Comparison of ENCODE assay signal across 26 cellular contexts in the genomic region with DNA sequence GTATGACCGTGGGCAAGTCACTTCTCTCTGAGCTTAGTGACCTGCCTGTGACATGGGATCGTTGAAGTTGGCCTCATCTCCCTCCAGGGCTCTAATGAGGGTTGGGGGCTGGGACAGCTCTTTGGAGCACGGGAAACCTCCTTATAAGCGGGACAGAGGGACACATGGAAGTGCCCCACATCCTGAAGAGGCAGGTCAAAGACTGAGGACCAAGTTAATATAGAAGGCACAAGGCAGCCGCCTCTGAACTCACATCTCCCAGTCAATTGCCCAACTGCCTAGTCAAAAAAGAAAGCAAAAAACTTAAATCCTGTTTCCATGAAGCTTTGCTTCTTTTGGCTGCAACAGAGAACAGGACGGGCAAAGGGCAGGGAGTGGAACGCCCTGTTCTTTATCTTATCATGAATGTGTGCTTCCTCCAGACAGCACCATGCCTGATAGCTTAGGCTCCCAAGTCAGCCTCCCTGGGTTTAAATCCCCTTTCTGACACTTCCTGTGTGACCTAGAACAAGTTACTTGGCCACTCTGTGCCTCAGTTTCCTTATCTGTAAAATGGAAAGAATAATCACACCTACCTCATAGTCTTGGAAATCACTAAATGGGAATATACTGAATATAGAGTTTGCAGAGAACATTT. TPM values are rescaled to one million over a fixed set of nuclear protein-coding genes. Genes with fewer than 3 reads are reported as not detected.
DNase-seq lines count a peak whose midpoint lies in the region; ATAC-seq, FAIRE-seq and TF ChIP-seq lines count a peak whose summit lies in the region.
"Had no signal": no experiment of that assay in that cellular context is flagged by ENCODE, and none has a peak within 500 bp of the region (broad histone marks: within the 10 kb centered on the region; RNA-seq: fewer than 3 reads in every experiment).

No MANE protein-coding gene starts in this region.

- no peak overlapping the region for H4K8ac ChIP-seq in H9 (replicated peaks; ENCODE audit: insufficient read length, low read depth, low read length)

- H4K91ac ChIP-seq in H9 (ENCODE audit: insufficient read length, low read depth, low read length): no peak overlapping the region

- H3K18ac ChIP-seq in H9 (ENCODE audit: insufficient read length, low read depth, low read length): no peak overlapping the region

- no peaks in the 10 kb centered on the region for H3K4me1 ChIP-seq in H9 (ENCODE audit: insufficient read depth, low read length)
- peaks cover 7 to 14% of the 10 kb centered on the region in 2 experiments; a peak in 4 of 5 replicates for H3K4me1 ChIP-seq in K562 (replicated peaks in 1 of 2; ENCODE audit: control insufficient read depth in 2 of 2, insufficient read depth in 2 of 2, low read length in 2 of 2)
- H3K4me1 ChIP-seq in foreskin keratinocyte: no peaks in the 10 kb centered on the region
- H3K4me1 ChIP-seq: A549, neural progenitor cell, psoas muscle had no signal

- peaks cover 11% of the 10 kb centered on the region for H3K27me3 Mint-ChIP-seq in H9 (ENCODE audit: low read depth)
- H3K27me3 Mint-ChIP-seq: activated CD8-positive, alpha-beta T cell treated with anti-CD3 and anti-CD28 coated beads for 36 hours had no signal

- no peaks in the 10 kb centered on the region; a peak in 1 of 7 replicates for H3K36me3 Mint-ChIP-seq in H9 (ENCODE audit: insufficient read depth in 1 of 3, low read depth in 3 of 3)
- H3K36me3 Mint-ChIP-seq: neural progenitor cell had no signal

- H3K23ac ChIP-seq in H9 (ENCODE audit: insufficient read length, low read depth, low read length): no peak overlapping the region

- no peaks in the 10 kb centered on the region for H3K23me2 ChIP-seq in H9 (ENCODE audit: insufficient read length, low read depth, low read length, poor library complexity, severe bottlenecking)

- no peak overlapping the region for H3K56ac ChIP-seq in H9 (ENCODE audit: insufficient read length, low read depth, low read length)

- no peak overlapping the region for H4K5ac ChIP-seq in H9 (ENCODE audit: insufficient read length, low read depth, low read length)

- TF ChIP-seq RAD21 in K562 (CRISPR knock-in tag; conservative IDR thresholded peaks at IDR 0.05 in 1 of 2, IDR thresholded peaks at IDR 0.05 in 1 of 2): no peak

- in situ Hi-C loops in K562 (cut with MboI): no loop called here

- no peak overlapping the region for H3K4me3 Mint-ChIP-seq in H9
- H3K4me3 Mint-ChIP-seq: activated CD8-positive, alpha-beta T cell treated with anti-CD3 and anti-CD28 coated beads for 36 hours; neural progenitor cell had no signal

- H2BK120ac ChIP-seq in H9 (ENCODE audit: low read depth, low read length, poor library complexity, severe bottlenecking): no peak overlapping the region

- H3K27ac ChIP-seq in H9 (ENCODE audit: insufficient read length, low read depth, low read length): no peak overlapping the region
- no peak overlapping the region for H3K27ac ChIP-seq in K562 (ENCODE audit: extremely low read depth, low read depth, low read length)
- H3K27ac ChIP-seq in foreskin keratinocyte: no peak overlapping the region
- H3K27ac ChIP-seq: A549, neural progenitor cell, psoas muscle had no signal

- no peak overlapping the region for H2BK5ac ChIP-seq in H9 (ENCODE audit: insufficient read length, low read length)

- H3K9ac ChIP-seq in H9 (ENCODE audit: extremely low read depth, insufficient read length, low read length) (no peak overlapping the region), K562 (ENCODE audit: insufficient read depth in 1 of 2, low read depth in 2 of 2, low read length in 2 of 2) (no peak overlapping the region)
- H3K9ac ChIP-seq: neural progenitor cell had no signal

- BruUV-seq in K562 (replicated peaks; lab: Mats Ljungman, UMichigan): no TSS peak

- no peaks in the 10 kb centered on the region for H3K79me1 ChIP-seq in H9 (ENCODE audit: insufficient read depth, low read depth, low read length, poor library complexity, severe bottlenecking)

- TF ChIP-seq CTCF in H9 (conservative IDR thresholded peaks at IDR 0.05) (no peak), K562 (IDR thresholded peaks at IDR 0.05 in 2 of 3, conservative IDR thresholded peaks at IDR 0.05 in 1 of 3; ENCODE audit: insufficient read depth in 2 of 3, low read depth in 1 of 3, low read length in 3 of 3) (peak in 1 of 3 experiments; percentile 1; a peak in 1 of 6 replicates), omental fat pad (IDR thresholded peaks at IDR 0.05) (no peak), foreskin keratinocyte (conservative IDR thresholded peaks at IDR 0.05) (no peak)

- H3T11ph ChIP-seq in H9 (ENCODE audit: low read length): no peak overlapping the region

- peaks cover 0 to 2% of the 10 kb centered on the region in 2 experiments; a peak in 1 of 5 replicates for H3K9me3 Mint-ChIP-seq in H9
- H3K9me3 Mint-ChIP-seq: activated CD8-positive, alpha-beta T cell treated with anti-CD3 and anti-CD28 coated beads for 36 hours; neural progenitor cell had no signal

- ATAC-seq in K562: peak; percentile 61
- ATAC-seq in left cardiac atrium: peak; percentile 65 to 90
- ATAC-seq in omental fat pad (ENCODE audit: low FRiP score): peak; percentile 57
- no peak for ATAC-seq in foreskin keratinocyte
- no peak for ATAC-seq in GM19463 (IDR thresholded peaks at IDR 0.05; ENCODE audit: unreplicated experiment)
- ATAC-seq: A549; activated CD4-positive, CD25-positive, alpha-beta regulatory T cell treated with anti-CD3 and anti-CD28 coated beads, Interleukin-2, amount 50 U/mL, for 24 hours; activated CD8-positive, alpha-beta T cell treated with anti-CD3 and anti-CD28 coated beads for 36 hours; SK-N-SH treated with all-trans-retinoic acid at 6 μM for 48 hours had no signal

- no peak overlapping the region for H3K4me3 ChIP-seq in K562
- H3K4me3 ChIP-seq: A549, neural progenitor cell, psoas muscle had no signal

- TF ChIP-seq EP300 in K562 (IDR thresholded peaks at IDR 0.05; ENCODE audit: low read length): peak; percentile 46; the same call in 1 of the 2 replicates

- H3K9me1 ChIP-seq in K562 (ENCODE audit: control insufficient read depth, insufficient read depth, low read length): no peaks in the 10 kb centered on the region

- H2BK20ac ChIP-seq in H9 (ENCODE audit: low read depth, low read length, poor library complexity, severe bottlenecking): no peak overlapping the region

- POLR2A ChIA-PET in K562 (lab: Yijun Ruan, JAX): interaction anchor here (0.9 to 3.8 kb wide), 5 partner anchors 10 to 59 kb away, joined by 3 to 13 read pairs (median 4); no protein-coding TSS in a partner anchor

- no peak for DNase-seq in H9
- peak in 2 of 4 experiments; percentile 29 to 50 for DNase-seq in K562 (ENCODE audit: extremely low read depth in 1 of 4, low spot score in 3 of 4)
- DNase-seq in left cardiac atrium: peak; percentile 53
- no peak for DNase-seq in omental fat pad (ENCODE audit: low spot score)
- no peak for DNase-seq in foreskin keratinocyte
- DNase-seq in NCI-H748 treated with DMSO at 0.1 percent for 48 hours (lab: John Stamatoyannopoulos, UW): no peak
- no peak for DNase-seq in DMS114 treated with DMSO at 0.1 percent for 48 hours (lab: John Stamatoyannopoulos, UW; ENCODE audit: unreplicated experiment)
- DNase-seq: activated CD8-positive, alpha-beta T cell treated with anti-CD3 and anti-CD28 coated beads for 36 hours; activated naive CD4-positive, alpha-beta T cell; activated T-cell treated with anti-CD3 and anti-CD28 coated beads, Interleukin-2, amount 50 U/mL, for 1 hour; central memory CD4-positive, alpha-beta T cell; KBM-7; NCI-H2029; NK-92 treated with Interleukin-12 subunit alpha and Interleukin-12 subunit beta, amount 100 ng/mL, for 24 hours; psoas muscle; stimulated activated CD8-positive, alpha-beta memory T cell treated with anti-CD3 and anti-CD28 coated beads, Interleukin-4, amount 100 ng/mL, for 48 hours; substantia nigra had no signal

- H3K36me3 ChIP-seq in K562 (ENCODE audit: control insufficient read depth, insufficient read depth, low read length): no peaks in the 10 kb centered on the region
- H3K36me3 ChIP-seq: neural progenitor cell had no signal

- H2AFZ ChIP-seq in H9 (ENCODE audit: low read length): no peak overlapping the region
- H2AFZ ChIP-seq in K562 (ENCODE audit: low read depth, low read length): peak overlapping the region; percentile 1; the same call in 1 of the 2 replicates
- H2AFZ ChIP-seq: neural progenitor cell had no signal

- no peak overlapping the region for H3K4ac ChIP-seq in H9 (ENCODE audit: low read depth, low read length)

- H2BK15ac ChIP-seq in H9 (ENCODE audit: low read depth, low read length): no peak overlapping the region

- peaks cover 16% of the 10 kb centered on the region in 2 experiments for H3K4me1 Mint-ChIP-seq in H9
- H3K4me1 Mint-ChIP-seq: neural progenitor cell had no signal

- H3K27me3 ChIP-seq in H9 (ENCODE audit: insufficient read depth, low read length) (no peaks in the 10 kb centered on the region), K562 (ENCODE audit: control insufficient read depth in 2 of 2, insufficient read depth in 2 of 2, low read length in 2 of 2) (peaks cover 13 to 33% of the 10 kb centered on the region in 2 experiments; a peak in 4 of 5 replicates), foreskin keratinocyte (peaks cover 39% of the 10 kb centered on the region)
- H3K27me3 ChIP-seq: neural progenitor cell had no signal

- H3K9me3 ChIP-seq in H9 (ENCODE audit: control insufficient read depth, low read depth, low read length): no peaks in the 10 kb centered on the region
- H3K9me3 ChIP-seq in K562 (replicated peaks; ENCODE audit: control insufficient read depth, insufficient read depth, low read depth, low read length): no peaks in the 10 kb centered on the region
- H3K9me3 ChIP-seq: A549, psoas muscle had no signal

- H4K20me1 ChIP-seq in H9 (ENCODE audit: control insufficient read depth, insufficient read depth, insufficient read length) (no peaks in the 10 kb centered on the region), K562 (replicated peaks; ENCODE audit: control insufficient read depth, insufficient read depth, low read length) (no peaks in the 10 kb centered on the region)

- H3K4me2 ChIP-seq in H9 (ENCODE audit: insufficient read depth, insufficient read length, low read length): no peak overlapping the region
- H3K4me2 ChIP-seq in K562 (ENCODE audit: insufficient read depth, low read length): 0 out of 2 replicates have a peak overlapping the region, but pooled peaks have one; percentile 24
- H3K4me2 ChIP-seq: A549, neural progenitor cell had no signal

- H3K79me2 ChIP-seq in H9 (ENCODE audit: insufficient read depth, low read length): no peaks in the 10 kb centered on the region
- no peaks in the 10 kb centered on the region for H3K79me2 ChIP-seq in K562 (ENCODE audit: control insufficient read depth, insufficient read depth, low read length)

- H2BK12ac ChIP-seq in H9 (ENCODE audit: insufficient read length, low read depth, low read length): peak overlapping the region; percentile 20

- 0 out of 2 replicates have a peak overlapping the region, but pooled peaks have one; percentile 49 for H3K14ac ChIP-seq in H9 (ENCODE audit: insufficient read depth, low read length)

- no peak overlapping the region; a peak in 1 of 7 replicates for H3K27ac Mint-ChIP-seq in H9
- H3K27ac Mint-ChIP-seq: activated CD8-positive, alpha-beta T cell treated with anti-CD3 and anti-CD28 coated beads for 36 hours; neural progenitor cell had no signal

- no CpG with 5 or more reads among the region's 7 CpGs for WGBS in H9 (ENCODE audit: extremely low coverage, insufficient read length, low lambda C conversion rate)
- 11% methylated on average over 7 of the region's 7 CpGs for WGBS in K562 (ENCODE audit: insufficient coverage, low coverage, missing lambda C conversion rate)

- no peak overlapping the region for H2AK5ac ChIP-seq in H9 (ENCODE audit: insufficient read length, low read length)

- CTCF ChIA-PET in K562 (lab: Yijun Ruan, JAX; ENCODE audit: low intra/inter-chr PET ratio): interaction anchor here (0.6 kb wide), 1 partner anchor 1835 kb away, joined by 4 read pairs; no protein-coding TSS in a partner anchor

- no peak for TF ChIP-seq POLR2A in K562 (conservative IDR thresholded peaks at IDR 0.05)

- FAIRE-seq in K562 (lab: Jason Lieb, UNC): no peak
- FAIRE-seq: A549, RCC 7860 had no signal

- intact Hi-C loops in K562 (cut with micrococcal nuclease): no loop called here
- intact Hi-C loops in left cardiac atrium (cut with DNase I): no loop called here

RNA-seq across cellular contexts. Expression of gene LBP, which starts 27.1 kb away (rescaled TPM):
- total RNA-seq in H9 (2021): 0.35 and 0.52 TPM in 2 replicates
- total RNA-seq in K562 (2011; cell fraction: chromatin; rRNA removed; ENCODE audit: low replicate concordance): not detected in 2 replicates
- total RNA-seq in K562 (2011; cell fraction: nucleolus; rRNA removed): not detected in 2 replicates
- not detected in 2 replicates for total RNA-seq in K562 (2011; cell fraction: nucleoplasm; rRNA removed)
- 0.08 TPM in 1 of 2 replicates, not detected in the other for total RNA-seq in K562 (2014; rRNA removed)
- total RNA-seq in K562 (2014; rRNA removed; fragmentation: Illumina TruSeq; extraction: Trizol): not detected in 2 replicates
- 0.07 and 0.11 TPM in 2 replicates for total RNA-seq in K562 (2015; rRNA removed; fragmentation: Illumina TruSeq; extraction: Trizol)
- total RNA-seq in K562 (2021): 0.11 and 0.31 TPM in 2 replicates
- 0.10 TPM in 1 of 2 replicates, not detected in the other for polyA plus RNA-seq in K562 (2011; rRNA removed)
- 0.12 and 0.15 TPM in 2 replicates for polyA plus RNA-seq in K562 (2011; cell fraction: cytosol; rRNA removed)
- not detected in 2 replicates for polyA plus RNA-seq in K562 (2011; cell fraction: nucleus; rRNA removed)
- polyA plus RNA-seq in K562 (2012): 0.17 and 0.22 TPM in 2 replicates
- polyA plus RNA-seq in K562 (2014; fragmentation: Illumina TruSeq; extraction: Trizol): 0.15 TPM in 1 of 2 replicates, not detected in the other
- under 1 TPM; 0.06 to 0.07 TPM for polyA plus RNA-seq in K562 (2014; fragmentation: Nextera tagmentation; extraction: Ambion mirVana)
- polyA plus RNA-seq in K562 (2014; rRNA removed): not detected in 2 replicates
- 0.11 and 0.18 TPM in 2 replicates for polyA minus RNA-seq in K562 (2011; rRNA and poly(A)+ RNA removed)
- not detected in 2 replicates for polyA minus RNA-seq in K562 (2011; cell fraction: cytosol; rRNA and poly(A)+ RNA removed)
- not detected in 2 replicates for polyA minus RNA-seq in K562 (2011; cell fraction: nucleus; rRNA and poly(A)+ RNA removed)
- total RNA-seq in left cardiac atrium: 10 to 100 TPM in 1 of 2 donors, 1 to 10 TPM in 1; 9.0 to 14.5 TPM
- total RNA-seq in omental fat pad: 10 to 100 TPM in 2 of 4 donors, 1 to 10 TPM in 1, under 1 TPM in 1; 0.95 to 59.9 (median 7.0) TPM
- not detected in 2 replicates for total RNA-seq in foreskin keratinocyte
- not detected in 2 replicates for polyA plus RNA-seq in foreskin keratinocyte
- total RNA-seq: activated CD8-positive, alpha-beta T cell treated with anti-CD3 and anti-CD28 coated beads for 36 hours; glomerular endothelial cell; NCI-H460 had no signal
- polyA plus RNA-seq: esophagus had no signal

Comparison
In these comparisons a context has a peak if more than half of its experiments do, and no peak if none do; other contexts are left out.
1. ATAC-seq: peak in K562 (single experiment), left cardiac atrium (2 of 2) and omental fat pad (single experiment); none in foreskin keratinocyte (single experiment) and GM19463 (single experiment).